8 cellular contexts compared by ENCODE assay signal in the genomic region with DNA sequence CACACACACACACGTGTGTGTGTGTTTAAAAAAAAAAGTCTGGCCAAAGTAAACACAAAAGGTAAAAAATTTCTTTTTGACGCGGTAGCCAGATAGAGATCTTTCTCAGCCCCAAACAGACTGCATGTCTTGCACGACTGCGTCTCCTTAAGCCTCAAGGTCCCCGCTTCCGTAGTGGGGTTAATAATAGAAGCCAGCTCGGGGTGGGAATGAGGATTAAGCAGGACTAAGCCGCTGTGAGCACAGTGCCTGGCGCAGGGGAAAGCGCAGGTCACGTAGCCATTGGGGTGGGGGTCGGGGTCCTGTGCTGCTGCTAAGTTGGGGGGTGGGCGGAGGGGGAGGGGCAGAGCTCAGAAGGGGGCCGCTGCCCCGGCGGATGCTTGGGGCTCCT. TPM values are rescaled to one million over a fixed set of nuclear protein-coding genes. Genes with fewer than 3 reads are reported as not detected.
DNase-seq lines count a peak whose midpoint lies in the region; ATAC-seq and TF ChIP-seq lines count a peak whose summit lies in the region.

No MANE protein-coding gene starts in this region.

- H3K36me3 Mint-ChIP-seq in activated naive CD4-positive, alpha-beta T cell treated with anti-CD3 and anti-CD28 coated beads, Interleukin-2, amount 50 U/mL, for 24 hours: peaks cover 4% of the 10 kb centered on the region

- H3K27me3 ChIP-seq in BE2C (no peaks in the 10 kb centered on the region), psoas muscle (ENCODE audit: insufficient read depth in 3 of 3, low read length in 2 of 3) (no peaks in the 10 kb centered on the region)

- H3K4me3 ChIP-seq in BE2C (ENCODE audit: low read depth, low read length): peak overlapping the region; percentile 97
- H3K4me3 ChIP-seq in psoas muscle: peak overlapping the region; percentile 94

- peaks cover 3% of the 10 kb centered on the region; the same call in 1 of the 2 replicates for H3K36me3 ChIP-seq in BE2C
- peaks cover 2 to 10% of the 10 kb centered on the region in 2 donors for H3K36me3 ChIP-seq in psoas muscle (ENCODE audit: insufficient read depth in 1 of 2, low read depth in 1 of 2)

- no peaks in the 10 kb centered on the region for H3K9me3 ChIP-seq in BE2C
- H3K9me3 ChIP-seq in psoas muscle: no peaks in the 10 kb centered on the region

- no peak for TF ChIP-seq CTCF in BE2C (IDR thresholded peaks at IDR 0.05; ENCODE audit: low read depth, low read length)
- no peak for TF ChIP-seq CTCF in psoas muscle (IDR thresholded peaks at IDR 0.05)

- H3K27ac Mint-ChIP-seq in activated naive CD4-positive, alpha-beta T cell treated with anti-CD3 and anti-CD28 coated beads, Interleukin-2, amount 50 U/mL, for 24 hours: peak overlapping the region; percentile 86

- H3K27ac ChIP-seq in psoas muscle: peak overlapping the region; percentile 95

- H3K27me3 Mint-ChIP-seq in activated naive CD4-positive, alpha-beta T cell treated with anti-CD3 and anti-CD28 coated beads, Interleukin-2, amount 50 U/mL, for 24 hours: no peaks in the 10 kb centered on the region

- DNase-seq in BE2C (no peak), NCI-H69 (lab: John Stamatoyannopoulos, UW) (peak; percentile 69), left cardiac atrium (peak; percentile 40), psoas muscle (peak in 1 of 2 donors; percentile 72), SK-N-DZ (ENCODE audit: low spot score) (no peak), HuH-7 (ENCODE audit: low spot score) (no peak)

- peaks cover 3% of the 10 kb centered on the region for H3K4me1 ChIP-seq in BE2C
- H3K4me1 ChIP-seq in psoas muscle: peaks cover 17% of the 10 kb centered on the region

- H3K4me3 Mint-ChIP-seq in activated naive CD4-positive, alpha-beta T cell treated with anti-CD3 and anti-CD28 coated beads, Interleukin-2, amount 50 U/mL, for 24 hours: peak overlapping the region; percentile 89

- H3K4me1 Mint-ChIP-seq in activated naive CD4-positive, alpha-beta T cell treated with anti-CD3 and anti-CD28 coated beads, Interleukin-2, amount 50 U/mL, for 24 hours: peaks cover 48% of the 10 kb centered on the region

- 0 to 1% (median 0%) methylated on average over 10 to 17 of the region's 17 CpGs for WGBS in psoas muscle, 3 donors

- no peaks in the 10 kb centered on the region for H3K9me3 Mint-ChIP-seq in activated naive CD4-positive, alpha-beta T cell treated with anti-CD3 and anti-CD28 coated beads, Interleukin-2, amount 50 U/mL, for 24 hours

- intact Hi-C loops in left cardiac atrium (cut with DNase I) (no loop called here), psoas muscle (cut with DNase I) (loop anchor here in 1 of 2 donors (5.0 kb wide), 1 partner anchor 48 kb away; the partner anchor contains the start of genes EARS2 and UBFD1)

- ATAC-seq in GM21423 (IDR thresholded peaks at IDR 0.05; ENCODE audit: unreplicated experiment): peak; percentile 10
- ATAC-seq in left cardiac atrium: peak; percentile 43 to 53
- ATAC-seq in psoas muscle: peak; percentile 35 to 72 (median 60)

RNA-seq across cellular contexts. Expression of gene GGA2, which starts 0.5 kb away (rescaled TPM):
- 41.1 TPM for polyA plus RNA-seq in BE2C (2012; ENCODE audit: insufficient read depth, insufficient read length, low read depth)
- 10 to 100 TPM; 60.1 to 60.3 TPM for total RNA-seq in left cardiac atrium
- total RNA-seq in psoas muscle: 10 to 100 TPM; 43.1 to 62.9 (median 56.4) TPM
- 10 to 100 TPM; 18.9 to 49.3 (median 21.7) TPM for polyA plus RNA-seq in psoas muscle
- polyA plus RNA-seq in SK-N-DZ (2014; cell fraction: cytosol; rRNA removed): 57.7 and 67.8 TPM in 2 replicates
- polyA plus RNA-seq in SK-N-DZ (2014; cell fraction: nucleus; rRNA removed): 104 and 144 TPM in 2 replicates

RNA-seq across cellular contexts. Expression of gene EARS2, which starts 47.4 kb away (rescaled TPM):
- polyA plus RNA-seq in BE2C (2012; ENCODE audit: insufficient read depth, insufficient read length, low read depth): 36.7 TPM
- total RNA-seq in left cardiac atrium (10 to 100 TPM; 16.6 to 19.3 TPM), psoas muscle (10 to 100 TPM; 19.0 to 28.3 (median 20.9) TPM)
- 10 to 100 TPM; 12.1 to 22.5 (median 13.6) TPM for polyA plus RNA-seq in psoas muscle
- polyA plus RNA-seq in SK-N-DZ (2014; cell fraction: cytosol; rRNA removed): 31.4 and 44.9 TPM in 2 replicates
- 48.8 and 57.6 TPM in 2 replicates for polyA plus RNA-seq in SK-N-DZ (2014; cell fraction: nucleus; rRNA removed)

RNA-seq across cellular contexts. Expression of gene UBFD1, which starts 47.8 kb away (rescaled TPM):
- polyA plus RNA-seq in BE2C (2012; ENCODE audit: insufficient read depth, insufficient read length, low read depth): 76.7 TPM
- total RNA-seq in left cardiac atrium (10 to 100 TPM; 50.7 to 62.3 TPM), psoas muscle (100 to 1,000 TPM; 108 to 147 (median 122) TPM)
- 100 to 1,000 TPM in 1 of 3 donors, 10 to 100 TPM in 2; 44.8 to 145 (median 48.1) TPM for polyA plus RNA-seq in psoas muscle
- 113 and 132 TPM in 2 replicates for polyA plus RNA-seq in SK-N-DZ (2014; cell fraction: cytosol; rRNA removed)
- 99.1 and 107 TPM in 2 replicates for polyA plus RNA-seq in SK-N-DZ (2014; cell fraction: nucleus; rRNA removed)

RNA-seq across cellular contexts. Expression of gene COG7, which starts 56.8 kb away (rescaled TPM):
- polyA plus RNA-seq in BE2C (2012; ENCODE audit: insufficient read depth, insufficient read length, low read depth): 18.2 TPM
- 10 to 100 TPM; 11.3 TPM for total RNA-seq in left cardiac atrium
- total RNA-seq in psoas muscle: 1 to 10 TPM; 6.7 to 9.6 (median 9.4) TPM
- polyA plus RNA-seq in psoas muscle: 10 to 100 TPM in 2 of 3 donors, 1 to 10 TPM in 1; 7.6 to 14.7 (median 10.5) TPM
- polyA plus RNA-seq in SK-N-DZ (2014; cell fraction: cytosol; rRNA removed): 12.5 and 18.3 TPM in 2 replicates
- 15.5 and 19.7 TPM in 2 replicates for polyA plus RNA-seq in SK-N-DZ (2014; cell fraction: nucleus; rRNA removed)

Comparison
In these comparisons a context has a peak if more than half of its experiments do, and no peak if none do; other contexts are left out.
1. DNase-seq: peak in NCI-H69 (single experiment) and left cardiac atrium (single experiment); none in BE2C (single experiment), SK-N-DZ (single experiment) and HuH-7 (single experiment).
2. Peak in every context shown above with its lines, with median percentiles within 50 percentile points of each other: ATAC-seq.